1 cellular context compared by ENCODE assay signal in the genomic region with DNA sequence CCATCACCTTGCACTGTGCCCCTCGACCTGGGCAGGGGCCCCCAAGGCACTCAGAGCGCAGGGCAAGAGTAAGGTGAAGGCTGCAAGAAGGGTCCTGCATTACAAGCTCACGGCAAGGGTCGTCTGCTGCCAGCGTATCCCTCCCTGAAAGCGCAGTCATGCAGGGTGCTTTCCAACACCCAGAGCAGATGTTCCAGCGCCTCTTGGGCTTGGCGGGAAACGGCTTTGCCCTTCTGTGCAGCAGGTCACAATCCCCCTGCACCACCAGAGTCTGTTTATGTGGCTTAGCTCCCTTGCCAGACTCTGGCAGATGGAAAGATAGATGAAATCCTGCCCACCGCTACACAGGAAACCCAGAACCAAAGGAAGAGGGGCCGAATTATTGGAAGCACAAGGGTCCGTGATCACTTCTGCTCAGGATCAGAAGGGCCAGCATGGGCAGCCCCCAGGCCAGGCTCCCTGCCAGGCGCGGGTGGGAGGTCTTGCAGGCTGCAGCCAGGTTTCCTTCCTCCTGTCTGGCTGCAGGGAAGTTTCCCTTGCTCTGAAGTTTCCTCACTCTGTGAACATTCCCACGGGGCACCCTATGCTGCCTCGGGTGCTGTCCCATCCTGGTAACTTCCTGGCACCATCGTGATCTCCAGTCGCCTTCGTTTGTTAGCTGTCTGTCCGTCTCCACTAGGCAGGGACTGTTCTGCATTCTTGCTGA.
TF ChIP-seq lines count a peak whose summit lies in the region.

No MANE protein-coding gene starts in this region.

TF ChIP-seq in IMR-90, 13 proteins besides CTCF, POLR2A, EP300 and RAD21 (continued from another document):
- TF ChIP-seq MXI1 (IDR thresholded peaks at IDR 0.05; ENCODE audit: borderline replicate concordance, low read depth, low read length) = no peak
- no peak for TF ChIP-seq RCOR1 (IDR thresholded peaks at IDR 0.05; ENCODE audit: insufficient replicate concordance, low read length)
